Comparison of ENCODE assay signal across 24 cellular contexts in the genomic region with DNA sequence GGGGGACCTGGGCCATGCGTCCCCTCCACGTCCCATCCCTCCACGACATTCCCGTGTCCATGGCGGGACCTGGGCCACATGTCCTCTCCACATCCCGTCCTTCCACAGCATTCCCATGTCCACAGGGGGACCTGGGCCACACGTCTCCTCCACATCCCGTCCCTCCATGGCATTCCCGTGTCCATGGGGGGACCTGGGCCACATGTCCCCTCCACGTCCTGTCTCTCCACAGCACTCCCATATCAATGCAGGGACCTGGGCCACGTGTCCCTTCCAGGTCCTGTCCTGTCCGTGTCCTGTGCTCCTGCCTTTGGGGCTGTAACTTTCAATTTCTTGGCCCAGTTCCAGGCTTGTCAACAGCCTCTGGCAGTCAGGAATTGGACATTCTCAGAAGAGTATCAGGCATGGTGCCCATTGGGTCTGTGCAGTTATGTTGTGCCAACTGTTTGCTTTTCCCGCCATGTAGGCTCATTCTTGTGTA. TPM values are rescaled to one million over a fixed set of nuclear protein-coding genes. Genes with fewer than 3 reads are reported as not detected.
DNase-seq lines count a peak whose midpoint lies in the region; ATAC-seq, FAIRE-seq and TF ChIP-seq lines count a peak whose summit lies in the region.
"Had no signal": no experiment of that assay in that cellular context is flagged by ENCODE, and none has a peak within 500 bp of the region (broad histone marks: within the 10 kb centered on the region; RNA-seq: fewer than 3 reads in every experiment).

No MANE protein-coding gene starts in this region.

- H3K4me1 ChIP-seq in heart right ventricle (peaks cover 0 to 7% (median 0%) of the 10 kb centered on the region in 9 donors), endodermal cell (ENCODE audit: control insufficient read depth, insufficient read depth, low read length) (no peaks in the 10 kb centered on the region), mucosa of descending colon (ENCODE audit: low read depth) (no peaks in the 10 kb centered on the region), testis (peaks cover 18% of the 10 kb centered on the region)
- H3K4me1 ChIP-seq: prostate gland had no signal

- no peaks in the 10 kb centered on the region for H3K27me3 Mint-ChIP-seq in endodermal cell (ENCODE audit: insufficient read depth)
- H3K27me3 Mint-ChIP-seq: naive thymus-derived CD4-positive, alpha-beta T cell had no signal

- H3K36me3 ChIP-seq in heart right ventricle (no peaks in the 10 kb centered on the region), endodermal cell (ENCODE audit: control insufficient read depth, insufficient read depth, low read length) (no peaks in the 10 kb centered on the region), mucosa of descending colon (ENCODE audit: low read depth) (no peaks in the 10 kb centered on the region), testis (ENCODE audit: low read depth, missing control alignments) (no peaks in the 10 kb centered on the region)
- H3K36me3 ChIP-seq: prostate gland had no signal

- H3K4me3 Mint-ChIP-seq in endodermal cell, result no peak overlapping the region
- H3K4me3 Mint-ChIP-seq: activated T-helper 1 cell treated with anti-CD3 and anti-CD28 coated beads, Interleukin-12 subunit alpha, Interleukin-12 subunit beta, Interleukin-2, Interleukin-4 antibody, amounts not matched to agents 30 ng/mL and 10 ng/mL and 1 ng/mL, durations not matched to agents 14 hours and 24 hours and 36 hours; CD8-positive, alpha-beta T cell; naive thymus-derived CD4-positive, alpha-beta T cell had no signal

- WGBS in heart right ventricle, 2 donors, result 87 to 91% methylated on average over 13 of the region's 13 CpGs
- 90 to 98% methylated on average over 12 to 13 of the region's 13 CpGs for WGBS in endodermal cell (ENCODE audit: insufficient coverage in 1 of 2, insufficient read length in 1 of 2), 2 experiments
- WGBS in testis, 2 donors, result 90 to 92% methylated on average over 13 of the region's 13 CpGs

- H3K27me3 ChIP-seq in heart right ventricle (no peaks in the 10 kb centered on the region), endodermal cell (ENCODE audit: control insufficient read depth, insufficient read depth, low read length, poor library complexity, severe bottlenecking) (no peaks in the 10 kb centered on the region), testis (no peaks in the 10 kb centered on the region)

- FAIRE-seq in urothelium cell line (lab: Jason Lieb, UNC), result peak; percentile 74
- FAIRE-seq: GM12892, H54 had no signal

- H3K27ac ChIP-seq in heart right ventricle (no peak overlapping the region), endodermal cell (ENCODE audit: low read depth, low read length) (no peak overlapping the region), testis (no peak overlapping the region)
- H3K27ac ChIP-seq: prostate gland, VCaP had no signal

- no peaks in the 10 kb centered on the region for H3K9me3 Mint-ChIP-seq in endodermal cell
- H3K9me3 Mint-ChIP-seq: activated T-helper 1 cell treated with anti-CD3 and anti-CD28 coated beads, Interleukin-12 subunit alpha, Interleukin-12 subunit beta, Interleukin-2, Interleukin-4 antibody, amounts not matched to agents 30 ng/mL and 10 ng/mL and 1 ng/mL, durations not matched to agents 14 hours and 24 hours and 36 hours; CD8-positive, alpha-beta T cell; naive thymus-derived CD4-positive, alpha-beta T cell had no signal

- H3K36me3 Mint-ChIP-seq in endodermal cell (ENCODE audit: low read depth), result no peaks in the 10 kb centered on the region
- H3K36me3 Mint-ChIP-seq: CD8-positive, alpha-beta T cell; naive thymus-derived CD4-positive, alpha-beta T cell had no signal

- H3K9me3 ChIP-seq in heart right ventricle (no peaks in the 10 kb centered on the region), endodermal cell (ENCODE audit: control insufficient read depth, low read length) (no peaks in the 10 kb centered on the region), mucosa of descending colon (no peaks in the 10 kb centered on the region), testis (no peaks in the 10 kb centered on the region)
- H3K9me3 ChIP-seq: prostate gland had no signal

- DNase-seq in Right ventricle myocardium inferior (ENCODE audit: missing footprints) (peak; percentile 8), heart right ventricle (no peak), endodermal cell (peak; percentile 29), mucosa of descending colon (peak in 2 of 3 donors; percentile 2 to 27), urothelium cell line (ENCODE audit: low spot score) (no peak), HT-29 (ENCODE audit: low spot score) (no peak), testis (no peak)
- DNase-seq in effector CD8-positive, alpha-beta T cell (lab: John Stamatoyannopoulos, UW), result no peak
- DNase-seq: central memory CD4-positive, alpha-beta T cell; effector memory CD4-positive, alpha-beta T cell; NCI-H146; NCI-H2171 treated with DMSO at 0.1 percent for 48 hours; NCI-H526 treated with DMSO at 0.1 percent for 48 hours; SIG-M5; stimulated activated CD8-positive, alpha-beta memory T cell treated with anti-CD3 and anti-CD28 coated beads, Interleukin-4, amount 100 ng/mL, for 48 hours; substantia nigra had no signal

- no peak for TF ChIP-seq POLR2A in testis (IDR thresholded peaks at IDR 0.05)

- H3K4me3 ChIP-seq in heart right ventricle, result no peak overlapping the region
- no peak overlapping the region for H3K4me3 ChIP-seq in endodermal cell (ENCODE audit: low read length)
- no peak overlapping the region for H3K4me3 ChIP-seq in mucosa of descending colon
- H3K4me3 ChIP-seq in testis, result no peak overlapping the region
- H3K4me3 ChIP-seq: prostate gland had no signal

- H3K9ac ChIP-seq in endodermal cell (ENCODE audit: extremely low read depth, low read length, poor library complexity, severe bottlenecking), result no peak overlapping the region

- no peaks in the 10 kb centered on the region for H3K4me1 Mint-ChIP-seq in endodermal cell

- intact Hi-C loops in Right ventricle myocardium inferior (cut with DNase I) (no loop called here), heart right ventricle (cut with DNase I) (no loop called here), mucosa of descending colon (cut with DNase I, micrococcal nuclease) (no loop called here), testis (cut with DNase I; ENCODE audit: low total_unique reads) (no loop called here)

- TF ChIP-seq CTCF in heart right ventricle (IDR thresholded peaks at IDR 0.05) (no peak), endodermal cell (conservative IDR thresholded peaks at IDR 0.05) (no peak), mucosa of descending colon (IDR thresholded peaks at IDR 0.05) (no peak), testis (IDR thresholded peaks at IDR 0.05) (no peak)

- no peak overlapping the region for H3K27ac Mint-ChIP-seq in endodermal cell
- H3K27ac Mint-ChIP-seq: activated T-helper 1 cell treated with anti-CD3 and anti-CD28 coated beads, Interleukin-12 subunit alpha, Interleukin-12 subunit beta, Interleukin-2, Interleukin-4 antibody, amounts not matched to agents 30 ng/mL and 10 ng/mL and 1 ng/mL, durations not matched to agents 14 hours and 24 hours and 36 hours; CD8-positive, alpha-beta T cell had no signal

- ATAC-seq in Right ventricle myocardium inferior, result no peak
- no peak for ATAC-seq in heart right ventricle
- ATAC-seq in mucosa of descending colon, result no peak
- ATAC-seq: CD8-positive, alpha-beta T cell; naive thymus-derived CD4-positive, alpha-beta T cell had no signal

RNA-seq across cellular contexts. Expression of a gene that starts 47.1 kb away (rescaled TPM):
- 0.73 TPM for total RNA-seq in Right ventricle myocardium inferior
- 10 to 100 TPM in 5 of 10 donors, 1 to 10 TPM in 3, under 1 TPM in 2; 0.39 to 27.9 (median 8.6) TPM for total RNA-seq in heart right ventricle
- polyA plus RNA-seq in heart right ventricle, result under 1 TPM; 0.39 to 0.80 TPM
- 1 to 10 TPM; 1.2 to 1.7 TPM for total RNA-seq in endodermal cell
- polyA plus RNA-seq in endodermal cell (2013, experiment 1 of 2), result 4.7 TPM
- 5.5 TPM for polyA plus RNA-seq in endodermal cell (2013, experiment 2 of 2)
- total RNA-seq in mucosa of descending colon, result 10 to 100 TPM in 1 of 3 donors, 1 to 10 TPM in 2; 1.7 to 12.7 (median 2.4) TPM
- not detected in 2 replicates for total RNA-seq in HT-29 (2014; rRNA removed; shearing (Covaris generic))
- 1 to 10 TPM; 3.5 to 4.3 TPM for total RNA-seq in testis
- 3.1 TPM for polyA plus RNA-seq in testis (ENCODE audit: insufficient read depth, low read depth, low replicate concordance)
- total RNA-seq: activated CD8-positive, alpha-beta memory T cell treated with anti-CD3 and anti-CD28 coated beads for 36 hours; activated T-helper 1 cell treated with anti-CD3 and anti-CD28 coated beads, Interleukin-12 subunit alpha, Interleukin-12 subunit beta, Interleukin-2, Interleukin-4 antibody, amounts not matched to agents 30 ng/mL and 10 ng/mL and 1 ng/mL, durations not matched to agents 14 hours and 24 hours and 36 hours; CD8-positive, alpha-beta T cell had no signal
- polyA plus RNA-seq: naive thymus-derived CD4-positive, alpha-beta T cell had no signal

Comparison
In these comparisons a context has a peak if more than half of its experiments do, and no peak if none do; other contexts are left out.
1. DNase-seq: peak in Right ventricle myocardium inferior (single experiment), endodermal cell (single experiment) and mucosa of descending colon (2 of 3); none in heart right ventricle (0 of 2), urothelium cell line (single experiment), effector CD8-positive, alpha-beta T cell (single experiment), HT-29 (single experiment) and testis (single experiment).